Comparison of ENCODE assay signal across 15 cellular contexts in genomic region chrX:10159069-10159468, GRCh38. TPM values are rescaled to one million over a fixed set of nuclear protein-coding genes. Genes with fewer than 3 reads are reported as not detected.
DNase-seq lines count a peak whose midpoint lies in the region; ATAC-seq and TF ChIP-seq lines count a peak whose summit lies in the region.
"Had no signal": no experiment of that assay in that cellular context is flagged by ENCODE, and none has a peak within 500 bp of the region (broad histone marks: within the 10 kb centered on the region; RNA-seq: fewer than 3 reads in every experiment).

No MANE protein-coding gene starts in this region.

- 66 to 70% methylated on average over 8 to 9 of the region's 9 CpGs for WGBS in GM23248 (ENCODE audit: low coverage in 1 of 2, low lambda C conversion rate in 2 of 2, missing lambda C conversion rate in 2 of 2), 2 experiments
- WGBS in transverse colon (ENCODE audit: low coverage in 1 of 2), 2 donors: 52% methylated on average over 9 of the region's 9 CpGs; no CpG with 5 or more reads in 1 of the 2 donors

- no peak overlapping the region for H3K9ac ChIP-seq in GM23248
- H3K9ac ChIP-seq: BLaER1 treated with 17β-estradiol and CSF1 and Interleukin-3, amounts not matched to agents 10 nM and 100 nM had no signal

- H3K4me1 Mint-ChIP-seq in chondrocyte (ENCODE audit: low read depth) (peaks cover 18% of the 10 kb centered on the region), neural crest cell (peaks cover 21% of the 10 kb centered on the region)
- H3K4me1 Mint-ChIP-seq: activated T-helper 17 cell treated with anti-CD3 and anti-CD28 coated beads, Interleukin-2, amount 50 U/mL, for 72 hours had no signal

- H3K27ac Mint-ChIP-seq in chondrocyte (ENCODE audit: unreplicated experiment) (no peak overlapping the region), neural crest cell (ENCODE audit: unreplicated experiment) (no peak overlapping the region)
- H3K27ac Mint-ChIP-seq: activated CD4-positive, alpha-beta T cell treated with anti-CD3 and anti-CD28 coated beads, Interleukin-2, amount 10 ng/mL, durations not matched to agents 24 days and 14 days; activated T-helper 17 cell treated with anti-CD3 and anti-CD28 coated beads, Interleukin-2, amount 50 U/mL, for 72 hours; memory B cell; stimulated activated naive CD8-positive, alpha-beta T cell treated with anti-CD3 and anti-CD28 coated beads, Interleukin-15, Interleukin-2, amounts not matched to agents 100 ng/mL and 50 ng/mL, for 24 hours had no signal

- H3K9me3 ChIP-seq in GM23248 (ENCODE audit: low read depth) (no peaks in the 10 kb centered on the region), transverse colon (no peaks in the 10 kb centered on the region)
- H3K9me3 ChIP-seq: BLaER1 treated with 17β-estradiol and CSF1 and Interleukin-3, amounts not matched to agents 10 nM and 100 nM had no signal

- H4K20me1 ChIP-seq in GM23248 (ENCODE audit: insufficient read depth): no peaks in the 10 kb centered on the region

- in situ Hi-C loops in GM23248 (cut with MboI): no loop called here
- in situ Hi-C loops in transverse colon (cut with MboI; ENCODE audit: low pct_ligation_motif_present in 1 of 4, low pct_unique_long_range_greater_than_20kb in 1 of 4, low sequenced_read_pairs in 3 of 4): no loop called here

- no peak overlapping the region for H3K4me3 ChIP-seq in GM23248
- no peak overlapping the region for H3K4me3 ChIP-seq in transverse colon

- no peaks in the 10 kb centered on the region for H3K27me3 Mint-ChIP-seq in chondrocyte (ENCODE audit: low read depth)
- no peaks in the 10 kb centered on the region for H3K27me3 Mint-ChIP-seq in neural crest cell (ENCODE audit: low read depth)
- H3K27me3 Mint-ChIP-seq: memory B cell had no signal

- H3K36me3 Mint-ChIP-seq in chondrocyte (ENCODE audit: low read depth): no peaks in the 10 kb centered on the region
- peaks cover 3% of the 10 kb centered on the region for H3K36me3 Mint-ChIP-seq in neural crest cell (ENCODE audit: low read depth)

- H3K9me3 Mint-ChIP-seq in chondrocyte (ENCODE audit: low read depth) (no peaks in the 10 kb centered on the region), neural crest cell (peaks cover 8% of the 10 kb centered on the region)
- H3K9me3 Mint-ChIP-seq: activated CD4-positive, alpha-beta T cell treated with anti-CD3 and anti-CD28 coated beads, Interleukin-2, amount 10 ng/mL, durations not matched to agents 24 days and 14 days; activated T-helper 17 cell treated with anti-CD3 and anti-CD28 coated beads, Interleukin-2, amount 50 U/mL, for 72 hours; memory B cell; stimulated activated naive CD8-positive, alpha-beta T cell treated with anti-CD3 and anti-CD28 coated beads, Interleukin-15, Interleukin-2, amounts not matched to agents 100 ng/mL and 50 ng/mL, for 24 hours had no signal

- intact Hi-C loops in transverse colon (cut with DNase I; ENCODE audit: low total_unique reads): no loop called here

- no peaks in the 10 kb centered on the region for H3K79me2 ChIP-seq in GM23248 (ENCODE audit: insufficient read depth)

- no peak for ATAC-seq in HG02870 (IDR thresholded peaks at IDR 0.05; ENCODE audit: unreplicated experiment)
- ATAC-seq: activated T-helper 17 cell treated with anti-CD3 and anti-CD28 coated beads, Interleukin-2, amount 50 U/mL, for 72 hours had no signal

- H3K4me2 ChIP-seq in GM23248 (ENCODE audit: unreplicated experiment): peak overlapping the region; percentile 81

- no peak for TF ChIP-seq EP300 in transverse colon (IDR thresholded peaks at IDR 0.05; ENCODE audit: low read depth)

- H2AFZ ChIP-seq in GM23248: no peak overlapping the region

- H3K9me2 ChIP-seq in GM23248 (ENCODE audit: insufficient read depth): no peaks in the 10 kb centered on the region

- H3K4me3 Mint-ChIP-seq in chondrocyte (ENCODE audit: unreplicated experiment) (peak overlapping the region; percentile 31), neural crest cell (peak overlapping the region; percentile 74)
- H3K4me3 Mint-ChIP-seq: activated CD4-positive, alpha-beta T cell treated with anti-CD3 and anti-CD28 coated beads, Interleukin-2, amount 10 ng/mL, durations not matched to agents 24 days and 14 days; activated T-helper 17 cell treated with anti-CD3 and anti-CD28 coated beads, Interleukin-2, amount 50 U/mL, for 72 hours; memory B cell; stimulated activated naive CD8-positive, alpha-beta T cell treated with anti-CD3 and anti-CD28 coated beads, Interleukin-15, Interleukin-2, amounts not matched to agents 100 ng/mL and 50 ng/mL, for 24 hours had no signal

- TF ChIP-seq CTCF in chondrocyte (IDR thresholded peaks at IDR 0.05): no peak
- no peak for TF ChIP-seq CTCF in neural crest cell (conservative IDR thresholded peaks at IDR 0.05)
- no peak for TF ChIP-seq CTCF in transverse colon (IDR thresholded peaks at IDR 0.05)

- peaks cover 8% of the 10 kb centered on the region for H3F3A ChIP-seq in GM23248 (ENCODE audit: insufficient read depth)

- H3K27me3 ChIP-seq in GM23248 (replicated peaks; ENCODE audit: insufficient read depth) (no peaks in the 10 kb centered on the region), transverse colon (peaks cover 17% of the 10 kb centered on the region)

- TF ChIP-seq POLR2A in transverse colon (IDR thresholded peaks at IDR 0.05): no peak

- no peak for DNase-seq in GM23248
- DNase-seq in NCI-H748 (lab: John Stamatoyannopoulos, UW; ENCODE audit: unreplicated experiment): peak; percentile 55
- DNase-seq in chondrocyte (ENCODE audit: low spot score): no peak
- no peak for DNase-seq in neural crest cell (ENCODE audit: low read depth, low spot score)
- DNase-seq in DMS79 (lab: John Stamatoyannopoulos, UW): no peak
- no peak for DNase-seq in transverse colon
- DNase-seq in NCI-H2081 treated with DMSO at 0.1 percent for 48 hours (lab: John Stamatoyannopoulos, UW): no peak
- DNase-seq: activated CD4-positive, alpha-beta T cell treated with anti-CD3 and anti-CD28 coated beads, Interleukin-2, amount 10 ng/mL, durations not matched to agents 24 days and 14 days; GF-D8; stimulated activated CD4-positive, alpha-beta T cell treated with anti-CD3 and anti-CD28 coated beads, Interleukin-4, amount 100 ng/mL, for 4 hours had no signal

- H3K27ac ChIP-seq in GM23248 (no peak overlapping the region), transverse colon (no peak overlapping the region)
- H3K27ac ChIP-seq: BLaER1 treated with 17β-estradiol and CSF1 and Interleukin-3, amounts not matched to agents 10 nM and 100 nM had no signal

- no peaks in the 10 kb centered on the region for H3K36me3 ChIP-seq in GM23248 (ENCODE audit: low read depth)
- H3K36me3 ChIP-seq in transverse colon: no peaks in the 10 kb centered on the region
- H3K36me3 ChIP-seq: BLaER1 treated with 17β-estradiol and CSF1 and Interleukin-3, amounts not matched to agents 10 nM and 100 nM had no signal

- H3K4me1 ChIP-seq in GM23248 (ENCODE audit: insufficient read depth): peaks cover 18% of the 10 kb centered on the region
- H3K4me1 ChIP-seq in transverse colon: peaks cover 0 to 4% (median 0%) of the 10 kb centered on the region in 4 donors

RNA-seq across cellular contexts. Expression of gene CLCN4, which starts 2.3 kb away (rescaled TPM):
- total RNA-seq in GM23248 (2014; rRNA removed; shearing (Covaris generic)): 0.89 and 0.97 TPM in 2 replicates
- polyA plus RNA-seq in GM23248 (2016; fragmentation: Nextera tagmentation; extraction: Ambion mirVana): 0.29 and 0.71 TPM in 2 replicates
- total RNA-seq in chondrocyte (2.2 to 4.2 TPM (median 4.2 TPM) in 3 replicates), neural crest cell (8.8 and 9.0 TPM in 2 replicates), transverse colon (1 to 10 TPM in 1 of 4 donors, under 1 TPM in 1, not detected in 2; 0.79 to 1.1 TPM)
- total RNA-seq: activated CD4-positive, alpha-beta T cell treated with anti-CD3 and anti-CD28 coated beads, Interleukin-2, amount 10 ng/mL, durations not matched to agents 24 days and 14 days had no signal
